13 cellular contexts compared by ENCODE assay signal in genomic region chr12:54005531-54005852, GRCh38. TPM values are rescaled to one million over a fixed set of nuclear protein-coding genes. Genes with fewer than 3 reads are reported as not detected.
A peak's percentile ranks its signal among the peaks of the same experiment; 100 is the strongest.
DNase-seq lines count a peak whose midpoint lies in the region; ATAC-seq and TF ChIP-seq lines count a peak whose summit lies in the region.
"Had no signal": no experiment of that assay in that cellular context is flagged by ENCODE, and none has a peak within 500 bp of the region (broad histone marks: within the 10 kb centered on the region; RNA-seq: fewer than 3 reads in every experiment).

No MANE protein-coding gene starts in this region.

- no peak overlapping the region for H2BK5ac ChIP-seq in mesenchymal stem cell (ENCODE audit: low read depth, low read length, poor library complexity, severe bottlenecking)

- H3K27ac Mint-ChIP-seq in activated naive CD8-positive, alpha-beta T cell: no peak overlapping the region
- no peak overlapping the region for H3K27ac Mint-ChIP-seq in activated naive CD8-positive, alpha-beta T cell treated with anti-CD3 and anti-CD28 coated beads for 36 hours

- H3K27me3 ChIP-seq in WERI-Rb-1 (ENCODE audit: insufficient read depth, low read depth, severe bottlenecking) (no peaks in the 10 kb centered on the region), mesenchymal stem cell (ENCODE audit: control insufficient read depth in 1 of 2, insufficient read depth in 1 of 2, low read length in 2 of 2) (no peaks in the 10 kb centered on the region), tibial artery (no peaks in the 10 kb centered on the region)

- H3K9me3 ChIP-seq in WERI-Rb-1 (ENCODE audit: severe bottlenecking) (no peaks in the 10 kb centered on the region), mesenchymal stem cell (ENCODE audit: control insufficient read depth, low read length) (no peaks in the 10 kb centered on the region), tibial artery (no peaks in the 10 kb centered on the region)
- H3K9me3 ChIP-seq: gastroesophageal sphincter, neutrophil had no signal

- H3K36me3 Mint-ChIP-seq in activated naive CD8-positive, alpha-beta T cell: no peaks in the 10 kb centered on the region
- H3K36me3 Mint-ChIP-seq in activated naive CD8-positive, alpha-beta T cell treated with anti-CD3 and anti-CD28 coated beads for 36 hours: no peaks in the 10 kb centered on the region

- H3K4me1 ChIP-seq in mesenchymal stem cell (ENCODE audit: control insufficient read depth, insufficient read depth, low read depth, low read length) (peaks cover 36% of the 10 kb centered on the region), tibial artery (peaks cover 0 to 89% (median 65%) of the 10 kb centered on the region in 4 donors)

- H2BK120ac ChIP-seq in mesenchymal stem cell (ENCODE audit: low read depth, low read length): peak overlapping the region; percentile 57

- H3K4me3 ChIP-seq in WERI-Rb-1 (ENCODE audit: low read depth, low read length): peak overlapping the region; percentile 29
- peak overlapping the region; percentile 42 to 86 for H3K4me3 ChIP-seq in mesenchymal stem cell (ENCODE audit: insufficient read depth in 1 of 2, low read depth in 1 of 2, low read length in 2 of 2)
- H3K4me3 ChIP-seq in tibial artery: peak overlapping the region; percentile 37 to 64

- H3K4me1 Mint-ChIP-seq in activated naive CD8-positive, alpha-beta T cell (ENCODE audit: low read depth): peaks cover 22% of the 10 kb centered on the region
- peaks cover 21% of the 10 kb centered on the region for H3K4me1 Mint-ChIP-seq in activated naive CD8-positive, alpha-beta T cell treated with anti-CD3 and anti-CD28 coated beads for 36 hours

- H3K14ac ChIP-seq in mesenchymal stem cell (ENCODE audit: low read length in 2 of 2): no peak overlapping the region

- intact Hi-C loops in tibial artery (cut with DNase I; ENCODE audit: low total_unique reads): loop anchor here (5.0 kb wide), 1 partner anchor 187 kb away; no protein-coding TSS in a partner anchor

- H2AK5ac ChIP-seq in mesenchymal stem cell (ENCODE audit: low read length, severe bottlenecking): no peak overlapping the region

- no peaks in the 10 kb centered on the region for H3K9me3 Mint-ChIP-seq in activated naive CD8-positive, alpha-beta T cell (ENCODE audit: low read depth)
- H3K9me3 Mint-ChIP-seq in activated naive CD8-positive, alpha-beta T cell treated with anti-CD3 and anti-CD28 coated beads for 36 hours: no peaks in the 10 kb centered on the region

- H4K91ac ChIP-seq in mesenchymal stem cell (ENCODE audit: low read length): no peak overlapping the region

- H3K79me1 ChIP-seq in mesenchymal stem cell (replicated peaks; ENCODE audit: low read length, poor library complexity, severe bottlenecking): no peaks in the 10 kb centered on the region

- H3K36me3 ChIP-seq in WERI-Rb-1 (peaks cover 4% of the 10 kb centered on the region), mesenchymal stem cell (ENCODE audit: control insufficient read depth in 1 of 2, insufficient read depth in 2 of 2, low read depth in 1 of 2, low read length in 2 of 2) (peaks cover 0 to 3% of the 10 kb centered on the region in 2 experiments), tibial artery (no peaks in the 10 kb centered on the region)
- H3K36me3 ChIP-seq: gastroesophageal sphincter, neutrophil had no signal

- H2AFZ ChIP-seq in mesenchymal stem cell (ENCODE audit: low read depth, low read length): no peak overlapping the region

- H3K4me3 Mint-ChIP-seq in activated naive CD8-positive, alpha-beta T cell: peak overlapping the region; percentile 38
- no peak overlapping the region for H3K4me3 Mint-ChIP-seq in activated naive CD8-positive, alpha-beta T cell treated with anti-CD3 and anti-CD28 coated beads for 36 hours

- peak overlapping the region; percentile 41 for H2BK15ac ChIP-seq in mesenchymal stem cell (ENCODE audit: low read depth, poor library complexity, severe bottlenecking)

- peak overlapping the region; percentile 58 to 76 for H3K18ac ChIP-seq in mesenchymal stem cell (ENCODE audit: low read depth in 1 of 2, low read length in 2 of 2)

- peak overlapping the region; percentile 98 for H3K9ac ChIP-seq in mesenchymal stem cell (ENCODE audit: low read length)

- 10% methylated on average over 25 of the region's 26 CpGs for WGBS in mesenchymal stem cell

- H2BK12ac ChIP-seq in mesenchymal stem cell (ENCODE audit: low read length in 2 of 2): peak overlapping the region; percentile 42 to 76

- peaks cover 46% of the 10 kb centered on the region for H3K27me3 Mint-ChIP-seq in activated naive CD8-positive, alpha-beta T cell
- H3K27me3 Mint-ChIP-seq in activated naive CD8-positive, alpha-beta T cell treated with anti-CD3 and anti-CD28 coated beads for 36 hours: peaks cover 99% of the 10 kb centered on the region

- no peak for DNase-seq in activated naive CD8-positive, alpha-beta T cell treated with anti-CD3 and anti-CD28 coated beads for 36 hours
- no peak for DNase-seq in WERI-Rb-1
- DNase-seq in mesenchymal stem cell: peak; percentile 43
- no peak for DNase-seq in tibial artery
- no peak for DNase-seq in COLO668 (lab: John Stamatoyannopoulos, UW; ENCODE audit: unreplicated experiment)
- DNase-seq in activated gamma-delta T cell (lab: John Stamatoyannopoulos, UW): no peak

- H3K27ac ChIP-seq in WERI-Rb-1 (peak overlapping the region; percentile 50), mesenchymal stem cell (ENCODE audit: low read length, poor library complexity, severe bottlenecking) (peak overlapping the region; percentile 81), tibial artery (peak overlapping the region; percentile 66 to 93)
- H3K27ac ChIP-seq: gastroesophageal sphincter, neutrophil had no signal

- peak overlapping the region; percentile 61 to 68 for H3K23ac ChIP-seq in mesenchymal stem cell (ENCODE audit: low read length in 2 of 2)

- peak overlapping the region; percentile 76 for H3K4me2 ChIP-seq in mesenchymal stem cell (ENCODE audit: low read length, poor library complexity, severe bottlenecking)

- no peak for TF ChIP-seq CTCF in WERI-Rb-1 (IDR thresholded peaks at IDR 0.05; ENCODE audit: low read depth, low read length)
- TF ChIP-seq CTCF in tibial artery (IDR thresholded peaks at IDR 0.05): no peak

- no peak for ATAC-seq in GM18517 (IDR thresholded peaks at IDR 0.05; ENCODE audit: unreplicated experiment)

- peak overlapping the region; percentile 91 for H4K8ac ChIP-seq in mesenchymal stem cell (ENCODE audit: low read length)

- H3K4ac ChIP-seq in mesenchymal stem cell (ENCODE audit: low read depth in 1 of 2, low read length in 2 of 2): peak overlapping the region; percentile 21 to 76

RNA-seq across cellular contexts. Expression of gene HOXC8, which starts 3.3 kb away (rescaled TPM):
- total RNA-seq in activated naive CD8-positive, alpha-beta T cell treated with anti-CD3 and anti-CD28 coated beads for 36 hours: not detected
- 66.4 TPM for polyA plus RNA-seq in mesenchymal stem cell (2013, experiment 1 of 2)
- polyA plus RNA-seq in mesenchymal stem cell (2013, experiment 2 of 2): 67.1 TPM
- total RNA-seq: dermis microvascular lymphatic vessel endothelial cell; left cardiac atrium; T-helper 1 cell treated with Interleukin-12 subunit alpha and Interleukin-12 subunit beta and Interleukin-4 antibody, amounts not matched to agents 30 ng/mL and 1 ng/mL, for 36 hours had no signal

RNA-seq across cellular contexts. Expression of gene HOXC9, which starts 5.5 kb away (rescaled TPM):
- total RNA-seq in activated naive CD8-positive, alpha-beta T cell treated with anti-CD3 and anti-CD28 coated beads for 36 hours: not detected
- 18.0 TPM for polyA plus RNA-seq in mesenchymal stem cell (2013, experiment 1 of 2)
- 18.5 TPM for polyA plus RNA-seq in mesenchymal stem cell (2013, experiment 2 of 2)
- total RNA-seq: gastroesophageal sphincter; left cardiac atrium; T-helper 1 cell treated with Interleukin-12 subunit alpha and Interleukin-12 subunit beta and Interleukin-4 antibody, amounts not matched to agents 30 ng/mL and 1 ng/mL, for 36 hours had no signal

RNA-seq across cellular contexts. Expression of gene HOXC10, which starts 20.5 kb away (rescaled TPM):
- total RNA-seq in activated naive CD8-positive, alpha-beta T cell treated with anti-CD3 and anti-CD28 coated beads for 36 hours: not detected
- 8.9 TPM for polyA plus RNA-seq in mesenchymal stem cell (2013, experiment 1 of 2)
- polyA plus RNA-seq in mesenchymal stem cell (2013, experiment 2 of 2): 9.4 TPM
- total RNA-seq: dermis microvascular lymphatic vessel endothelial cell; gastroesophageal sphincter; left cardiac atrium; T-helper 1 cell treated with Interleukin-12 subunit alpha and Interleukin-12 subunit beta and Interleukin-4 antibody, amounts not matched to agents 30 ng/mL and 1 ng/mL, for 36 hours had no signal

RNA-seq across cellular contexts. Expression of gene HOXC6, which starts 22.7 kb away (rescaled TPM):
- total RNA-seq in activated naive CD8-positive, alpha-beta T cell treated with anti-CD3 and anti-CD28 coated beads for 36 hours: not detected
- polyA plus RNA-seq in mesenchymal stem cell (2013, experiment 1 of 2): 49.1 TPM
- 49.1 TPM for polyA plus RNA-seq in mesenchymal stem cell (2013, experiment 2 of 2)
- total RNA-seq: dermis microvascular lymphatic vessel endothelial cell; T-helper 1 cell treated with Interleukin-12 subunit alpha and Interleukin-12 subunit beta and Interleukin-4 antibody, amounts not matched to agents 30 ng/mL and 1 ng/mL, for 36 hours had no signal

RNA-seq across cellular contexts. Expression of gene HOXC5, which starts 27.4 kb away (rescaled TPM):
- not detected for total RNA-seq in activated naive CD8-positive, alpha-beta T cell treated with anti-CD3 and anti-CD28 coated beads for 36 hours
- polyA plus RNA-seq in mesenchymal stem cell (2013, experiment 1 of 2): 0.30 TPM
- 0.27 TPM for polyA plus RNA-seq in mesenchymal stem cell (2013, experiment 2 of 2)
- total RNA-seq: dermis microvascular lymphatic vessel endothelial cell; left cardiac atrium; T-helper 1 cell treated with Interleukin-12 subunit alpha and Interleukin-12 subunit beta and Interleukin-4 antibody, amounts not matched to agents 30 ng/mL and 1 ng/mL, for 36 hours had no signal
